ENCODE assay signal across 18 cellular contexts in the genomic region with DNA sequence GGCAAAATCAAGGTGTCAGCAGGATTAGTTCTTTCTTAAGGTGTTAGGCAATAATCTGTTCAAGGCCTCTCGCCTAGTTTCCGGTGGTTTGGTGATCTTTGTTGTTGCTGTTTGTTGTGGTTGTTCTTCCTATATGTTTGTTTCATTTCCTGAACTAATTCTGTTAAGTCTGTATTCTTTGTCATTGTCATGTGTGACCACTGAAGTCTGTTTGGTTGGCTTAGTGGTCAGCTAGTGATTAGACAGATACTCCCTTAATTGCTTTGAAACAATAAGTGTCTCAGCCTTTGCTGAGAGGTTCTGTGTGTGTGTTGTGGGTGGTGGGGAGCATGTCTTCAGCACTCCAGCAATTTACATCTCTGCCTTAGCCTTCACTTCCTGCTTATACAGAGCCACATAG.
"Had no signal": no experiment of that assay in that cellular context is flagged by ENCODE, and none has a peak within 500 bp of the region (broad histone marks: within the 10 kb centered on the region; RNA-seq: fewer than 3 reads in every experiment).

No MANE protein-coding gene starts in this region.

- H3K27ac Mint-ChIP-seq: activated naive CD8-positive, alpha-beta T cell treated with anti-CD3 and anti-CD28 coated beads, Interleukin-2, amount 50 U/mL, for 24 hours; neural progenitor cell had no signal

- DNase-seq: activated naive CD4-positive, alpha-beta T cell; activated naive CD8-positive, alpha-beta T cell treated with anti-CD3 and anti-CD28 coated beads, Interleukin-2, amount 50 U/mL, for 24 hours; aorta; dorsolateral prefrontal cortex; heart right ventricle; midbrain; psoas muscle; right lobe of liver; stomach; SW 1271; testis; upper lobe of left lung had no signal

- H3K4me2 ChIP-seq: neural progenitor cell, smooth muscle cell had no signal

- H3K4me1 ChIP-seq: gastroesophageal sphincter, heart right ventricle, neural progenitor cell, psoas muscle, right lobe of liver, stomach, testis, upper lobe of left lung had no signal

- H3K4me3 Mint-ChIP-seq: activated naive CD8-positive, alpha-beta T cell treated with anti-CD3 and anti-CD28 coated beads, Interleukin-2, amount 50 U/mL, for 24 hours; neural progenitor cell had no signal

- H2AFZ ChIP-seq: neural progenitor cell had no signal

- FAIRE-seq: endometrium, islet of Langerhans had no signal

- H3K27me3 Mint-ChIP-seq: activated naive CD8-positive, alpha-beta T cell treated with anti-CD3 and anti-CD28 coated beads, Interleukin-2, amount 50 U/mL, for 24 hours had no signal

- H3K27me3 ChIP-seq: dorsolateral prefrontal cortex, gastroesophageal sphincter, heart right ventricle, neural progenitor cell, right lobe of liver, stomach, testis, upper lobe of left lung had no signal

- H3K36me3 Mint-ChIP-seq: neural progenitor cell had no signal

- H3K36me3 ChIP-seq: gastroesophageal sphincter, heart right ventricle, neural progenitor cell, upper lobe of left lung had no signal

- H3K9ac ChIP-seq: neural progenitor cell had no signal

- H3K9me3 ChIP-seq: gastroesophageal sphincter, psoas muscle, right lobe of liver, stomach, testis, upper lobe of left lung had no signal

- ATAC-seq: activated naive CD8-positive, alpha-beta T cell treated with anti-CD3 and anti-CD28 coated beads, Interleukin-2, amount 50 U/mL, for 24 hours; gastroesophageal sphincter; heart right ventricle; psoas muscle had no signal

- H3K9me3 Mint-ChIP-seq: activated naive CD8-positive, alpha-beta T cell treated with anti-CD3 and anti-CD28 coated beads, Interleukin-2, amount 50 U/mL, for 24 hours; neural progenitor cell had no signal

- H3K4me1 Mint-ChIP-seq: neural progenitor cell had no signal

- H3K27ac ChIP-seq: dorsolateral prefrontal cortex, gastroesophageal sphincter, heart right ventricle, neural progenitor cell, psoas muscle, right lobe of liver, stomach, testis, upper lobe of left lung had no signal

- H3K4me3 ChIP-seq: dorsolateral prefrontal cortex, gastroesophageal sphincter, heart right ventricle, lung, neural progenitor cell, psoas muscle, right lobe of liver, smooth muscle cell, stomach, testis, upper lobe of left lung had no signal
